Comparison of ENCODE assay signal across 7 cellular contexts in genomic region chr22:50626856-50627451, GRCh38. TPM values are rescaled to one million over a fixed set of nuclear protein-coding genes. Genes with fewer than 3 reads are reported as not detected.
DNase-seq lines count a peak whose midpoint lies in the region; ATAC-seq and TF ChIP-seq lines count a peak whose summit lies in the region.
"Had no signal": no experiment of that assay in that cellular context is flagged by ENCODE, and none has a peak within 500 bp of the region (broad histone marks: within the 10 kb centered on the region; RNA-seq: fewer than 3 reads in every experiment).

No MANE protein-coding gene starts in this region.

- H3K27me3 ChIP-seq in OCI-LY1 (ENCODE audit: insufficient read depth, low read length), result no peaks in the 10 kb centered on the region
- H3K27me3 ChIP-seq in skeletal muscle tissue (ENCODE audit: control insufficient read depth in 3 of 3, insufficient read depth in 3 of 3, low read length in 3 of 3), result no peaks in the 10 kb centered on the region

- DNase-seq in epithelial cell of proximal tubule (ENCODE audit: low read depth), result no peak
- no peak for DNase-seq in stimulated activated CD4-positive, alpha-beta T cell treated with anti-CD3 and anti-CD28 coated beads, Interleukin-4, amount 100 ng/mL, for 1 hour
- DNase-seq: foreskin melanocyte had no signal

- H3K36me3 ChIP-seq in OCI-LY1 (ENCODE audit: insufficient read depth, low read length), result no peaks in the 10 kb centered on the region
- H3K36me3 ChIP-seq in skeletal muscle tissue (ENCODE audit: control insufficient read depth in 3 of 3, insufficient read depth in 3 of 3, low read length in 3 of 3), result peaks cover 0 to 5% (median 3%) of the 10 kb centered on the region in 3 donors

- TF ChIP-seq CTCF in OCI-LY1 (IDR thresholded peaks at IDR 0.05; ENCODE audit: low read length) (no peak), epithelial cell of proximal tubule (conservative IDR thresholded peaks at IDR 0.05; ENCODE audit: low read depth, low read length) (no peak)

- H3K9me2 ChIP-seq in OCI-LY1 (ENCODE audit: low read depth, low read length), result no peaks in the 10 kb centered on the region

- H3K9me3 ChIP-seq in OCI-LY1 (ENCODE audit: low read length), result no peaks in the 10 kb centered on the region
- no peaks in the 10 kb centered on the region for H3K9me3 ChIP-seq in skeletal muscle tissue (ENCODE audit: control insufficient read depth in 3 of 3, low read length in 3 of 3)

- ATAC-seq in GM19351 (IDR thresholded peaks at IDR 0.05; ENCODE audit: unreplicated experiment) (no peak), GM21786 (IDR thresholded peaks at IDR 0.05; ENCODE audit: unreplicated experiment) (no peak)

- peak overlapping the region; percentile 78 for H3K4me2 ChIP-seq in OCI-LY1 (ENCODE audit: low read length)

- H3K79me2 ChIP-seq in OCI-LY1 (ENCODE audit: insufficient read depth, low read length), result no peaks in the 10 kb centered on the region

- H3K9ac ChIP-seq in OCI-LY1 (ENCODE audit: low read length) (peak overlapping the region; percentile 93), skeletal muscle tissue (ENCODE audit: low read depth in 1 of 3, low read length in 3 of 3) (peak overlapping the region in 2 of 3 donors; percentile 86)

- peaks cover under 1% of the 10 kb centered on the region; the same call in 1 of the 2 replicates for H3F3A ChIP-seq in OCI-LY1 (ENCODE audit: insufficient read depth, low read length)

- no peak overlapping the region for H2AFZ ChIP-seq in OCI-LY1 (ENCODE audit: low read length)

- H3K4me1 ChIP-seq in OCI-LY1 (ENCODE audit: insufficient read depth, low read length, severe bottlenecking) (peaks cover 36% of the 10 kb centered on the region), skeletal muscle tissue (ENCODE audit: control insufficient read depth in 3 of 3, insufficient read depth in 3 of 3, low read length in 3 of 3) (peaks cover 15 to 37% (median 36%) of the 10 kb centered on the region in 3 donors)

- no peak overlapping the region for H3K27ac ChIP-seq in OCI-LY1 (ENCODE audit: low read depth, low read length, poor library complexity, severe bottlenecking)
- H3K27ac ChIP-seq in skeletal muscle tissue (ENCODE audit: low read depth, low read length), result no peak overlapping the region

- no peaks in the 10 kb centered on the region for H4K20me1 ChIP-seq in OCI-LY1 (ENCODE audit: insufficient read depth, low read length)

- H3K4me3 ChIP-seq in OCI-LY1 (ENCODE audit: low read depth, low read length, poor library complexity, severe bottlenecking), result peak overlapping the region; percentile 97
- peak overlapping the region; percentile 95 for H3K4me3 ChIP-seq in epithelial cell of proximal tubule (ENCODE audit: low read depth, low read length)
- H3K4me3 ChIP-seq in skeletal muscle tissue (ENCODE audit: low read length in 3 of 3), result peak overlapping the region; percentile 74 to 84 (median 82)

RNA-seq across cellular contexts. Expression of gene ARSA, which starts 1.0 kb away (rescaled TPM):
- total RNA-seq in epithelial cell of proximal tubule, result 25.5 and 58.5 TPM in 2 replicates
- total RNA-seq in skeletal muscle tissue, result 5.2 TPM

RNA-seq across cellular contexts. Expression of gene MAPK8IP2, which starts 26.4 kb away (rescaled TPM):
- total RNA-seq in epithelial cell of proximal tubule (0.23 and 0.43 TPM in 2 replicates), skeletal muscle tissue (0.52 TPM)

RNA-seq across cellular contexts. Expression of gene CHKB, which starts 44.3 kb away (rescaled TPM):
- total RNA-seq in epithelial cell of proximal tubule, result 29.5 and 50.4 TPM in 2 replicates
- 17.7 TPM for total RNA-seq in skeletal muscle tissue

RNA-seq across cellular contexts. Expression of gene SHANK3, which starts 45.7 kb away (rescaled TPM):
- total RNA-seq in epithelial cell of proximal tubule, result 1.4 and 3.6 TPM in 2 replicates
- 4.2 TPM for total RNA-seq in skeletal muscle tissue

RNA-seq across cellular contexts. Expression of gene CPT1B, which starts 48.7 kb away (rescaled TPM):
- total RNA-seq in epithelial cell of proximal tubule (1.2 and 4.0 TPM in 2 replicates), skeletal muscle tissue (27.1 TPM)
